2 cellular contexts compared by ENCODE assay signal in the genomic region with DNA sequence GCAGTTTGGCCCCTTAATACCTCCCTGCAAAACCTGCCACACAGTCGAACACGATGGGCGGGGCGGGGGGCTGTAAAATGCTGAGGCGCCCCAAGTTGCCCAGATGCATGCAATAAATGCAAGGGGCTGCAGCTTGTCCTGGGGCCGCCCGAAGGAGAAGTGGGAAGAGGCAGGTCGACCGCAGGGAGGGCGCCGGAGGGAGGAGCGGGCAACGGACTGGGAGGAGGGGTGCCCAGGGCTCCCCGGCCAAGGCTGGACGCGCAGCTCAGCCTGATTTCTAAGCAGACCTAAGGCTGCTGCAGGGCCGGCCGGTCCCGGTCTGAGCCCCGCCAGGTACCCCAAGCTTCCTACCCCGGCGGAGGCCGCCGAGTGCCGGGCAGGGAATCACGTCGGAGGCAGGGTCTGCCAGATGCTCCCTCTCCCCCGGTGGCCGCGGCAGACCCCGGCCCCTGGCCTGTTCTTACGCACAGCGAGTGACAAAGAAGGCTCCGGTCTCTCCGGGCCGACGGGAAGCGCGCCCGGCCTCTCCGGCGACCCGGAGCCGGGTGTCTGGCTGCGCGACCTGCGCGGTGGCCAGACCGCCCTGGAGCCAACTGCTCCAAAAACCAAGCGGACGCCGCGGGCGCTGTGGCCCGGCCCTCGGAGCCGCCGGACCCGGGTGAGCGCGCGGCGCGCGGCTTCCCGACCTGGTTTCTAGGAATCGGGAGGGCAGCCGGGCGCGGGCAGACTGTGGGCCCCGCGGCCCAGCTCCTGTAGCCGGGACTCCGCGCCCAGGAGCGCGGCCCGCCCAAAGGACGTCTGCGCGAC.
TF ChIP-seq lines count a peak whose summit lies in the region.

No MANE protein-coding gene starts in this region.

TF ChIP-seq in SK-N-SH, 30 proteins besides CTCF, POLR2A, EP300 and RAD21 (continued from another document):
- TF ChIP-seq EZH2phosphoT487 (IDR thresholded peaks at IDR 0.05; ENCODE audit: borderline replicate concordance, low read depth) (peak; percentile 68; the same call in 1 of the 2 replicates), MXI1 (IDR thresholded peaks at IDR 0.05; ENCODE audit: low read depth, low read length) (no peak), NFIC (IDR thresholded peaks at IDR 0.05; ENCODE audit: borderline replicate concordance) (no peak)

TF ChIP-seq in SK-N-SH treated with all-trans-retinoic acid at 6 μM for 48 hours, 23 proteins besides CTCF, POLR2A, EP300 and RAD21 (continued from another document):
- TF ChIP-seq, protein P1, sequence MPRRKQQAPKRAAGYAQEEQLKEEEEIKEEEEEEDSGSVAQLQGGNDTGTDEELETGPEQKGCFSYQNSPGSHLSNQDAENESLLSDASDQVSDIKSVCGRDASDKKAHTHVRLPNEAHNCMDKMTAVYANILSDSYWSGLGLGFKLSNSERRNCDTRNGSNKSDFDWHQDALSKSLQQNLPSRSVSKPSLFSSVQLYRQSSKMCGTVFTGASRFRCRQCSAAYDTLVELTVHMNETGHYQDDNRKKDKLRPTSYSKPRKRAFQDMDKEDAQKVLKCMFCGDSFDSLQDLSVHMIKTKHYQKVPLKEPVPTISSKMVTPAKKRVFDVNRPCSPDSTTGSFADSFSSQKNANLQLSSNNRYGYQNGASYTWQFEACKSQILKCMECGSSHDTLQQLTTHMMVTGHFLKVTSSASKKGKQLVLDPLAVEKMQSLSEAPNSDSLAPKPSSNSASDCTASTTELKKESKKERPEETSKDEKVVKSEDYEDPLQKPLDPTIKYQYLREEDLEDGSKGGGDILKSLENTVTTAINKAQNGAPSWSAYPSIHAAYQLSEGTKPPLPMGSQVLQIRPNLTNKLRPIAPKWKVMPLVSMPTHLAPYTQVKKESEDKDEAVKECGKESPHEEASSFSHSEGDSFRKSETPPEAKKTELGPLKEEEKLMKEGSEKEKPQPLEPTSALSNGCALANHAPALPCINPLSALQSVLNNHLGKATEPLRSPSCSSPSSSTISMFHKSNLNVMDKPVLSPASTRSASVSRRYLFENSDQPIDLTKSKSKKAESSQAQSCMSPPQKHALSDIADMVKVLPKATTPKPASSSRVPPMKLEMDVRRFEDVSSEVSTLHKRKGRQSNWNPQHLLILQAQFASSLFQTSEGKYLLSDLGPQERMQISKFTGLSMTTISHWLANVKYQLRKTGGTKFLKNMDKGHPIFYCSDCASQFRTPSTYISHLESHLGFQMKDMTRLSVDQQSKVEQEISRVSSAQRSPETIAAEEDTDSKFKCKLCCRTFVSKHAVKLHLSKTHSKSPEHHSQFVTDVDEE (CRISPR knock-in tag; IDR thresholded peaks at IDR 0.05), result no peak
- TF ChIP-seq CSDC2 (CRISPR knock-in tag; IDR thresholded peaks at IDR 0.05), result no peak
- no peak for TF ChIP-seq ZFP3 (CRISPR knock-in tag; IDR thresholded peaks at IDR 0.05)
